ENCODE assay signal across 8 cellular contexts in genomic region chr7:149873968-149874643, GRCh38. TPM values are rescaled to one million over a fixed set of nuclear protein-coding genes. Genes with fewer than 3 reads are reported as not detected.
DNase-seq lines count a peak whose midpoint lies in the region; ATAC-seq and TF ChIP-seq lines count a peak whose summit lies in the region.

Gene ATP6V0E2 (plus strand): TSS chr7:149873969. CDS start chr7:149874066, 97 bp downstream.

- intact Hi-C loops in mammary epithelial cell (cut with micrococcal nuclease) (loop anchor here (2.0 kb wide), 1 partner anchor 35 kb away; the partner anchor contains the start of gene ZNF862), lower lobe of right lung (cut with DNase I) (no loop called here), transverse colon (cut with DNase I; ENCODE audit: low total_unique reads) (no loop called here)

- TF ChIP-seq EP300 in transverse colon (IDR thresholded peaks at IDR 0.05; ENCODE audit: low read depth) = no peak

- H3K4me1 ChIP-seq in KMS-11 (ENCODE audit: low read depth, poor library complexity, severe bottlenecking) (peaks cover 12% of the 10 kb centered on the region), mammary epithelial cell (ENCODE audit: insufficient read depth, low read length) (peaks cover 17% of the 10 kb centered on the region), lower lobe of right lung (peaks cover 14% of the 10 kb centered on the region), transverse colon (peaks cover 6 to 19% (median 17%) of the 10 kb centered on the region in 4 donors)

- ATAC-seq in GM21367 (IDR thresholded peaks at IDR 0.05; ENCODE audit: unreplicated experiment) (peak; percentile 28), lower lobe of right lung (peak; percentile 29 to 40)

- in situ Hi-C loops in mammary epithelial cell (cut with MboI; ENCODE audit: low sequenced_read_pairs in 2 of 2) (no loop called here), transverse colon (cut with MboI; ENCODE audit: low pct_ligation_motif_present in 1 of 4, low pct_unique_long_range_greater_than_20kb in 1 of 4, low sequenced_read_pairs in 3 of 4) (no loop called here)

- TF ChIP-seq CTCF in KMS-11 (conservative IDR thresholded peaks at IDR 0.05; ENCODE audit: low read depth, low read length) (no peak), mammary epithelial cell (conservative IDR thresholded peaks at IDR 0.05 in 1 of 2, IDR thresholded peaks at IDR 0.05 in 1 of 2; ENCODE audit: extremely low read depth in 1 of 2, insufficient read depth in 1 of 2, low read depth in 1 of 2, low read length in 2 of 2) (no peak), lower lobe of right lung (IDR thresholded peaks at IDR 0.05) (no peak), transverse colon (IDR thresholded peaks at IDR 0.05) (no peak)

- WGBS in mammary epithelial cell (ENCODE audit: low coverage, missing lambda C conversion rate) = 25% methylated on average over 11 of the region's 46 CpGs
- 8% methylated on average over 37 of the region's 46 CpGs; no CpG with 5 or more reads in 1 of the 2 donors for WGBS in transverse colon (ENCODE audit: low coverage in 1 of 2), 2 donors

- no peak for TF ChIP-seq POLR2A in transverse colon (IDR thresholded peaks at IDR 0.05)

- no peaks in the 10 kb centered on the region for H4K20me1 ChIP-seq in KMS-11 (ENCODE audit: insufficient read depth)
- no peaks in the 10 kb centered on the region for H4K20me1 ChIP-seq in mammary epithelial cell (ENCODE audit: insufficient read depth, low read length)

- H3K4me2 ChIP-seq in KMS-11 (peak within 1 kb of the TSS; percentile 89), mammary epithelial cell (ENCODE audit: insufficient read depth, low read depth, low read length) (peak within 1 kb of the TSS; percentile 100)

- H3K4me3 ChIP-seq in KMS-11 (IDR thresholded peaks at IDR 0.05; ENCODE audit: insufficient read depth, low read depth, low read length) (peak within 1 kb of the TSS; percentile 56), mammary epithelial cell (replicated peaks in 1 of 3; ENCODE audit: insufficient read depth in 1 of 3, low read depth in 2 of 3, low read length in 3 of 3) (peak within 1 kb of the TSS; percentile 75 to 87 (median 77)), lower lobe of right lung (peak within 1 kb of the TSS; percentile 85), transverse colon (peak within 1 kb of the TSS; percentile 53 to 72 (median 68))

- no TSS peak for BruUV-seq in mammary epithelial cell (replicated peaks; lab: Mats Ljungman, UMichigan)

- no peaks in the 10 kb centered on the region for H3K79me2 ChIP-seq in KMS-11 (ENCODE audit: insufficient read depth, low read depth)
- no peaks in the 10 kb centered on the region for H3K79me2 ChIP-seq in mammary epithelial cell (ENCODE audit: insufficient read depth, low read length)

- H3K27me3 ChIP-seq in KMS-11 (ENCODE audit: insufficient read depth, low read depth) (0 out of 2 replicates have a peak, but pooled peaks cover 5% of the 10 kb centered on the region), mammary epithelial cell (ENCODE audit: insufficient read depth, low read length) (no peaks in the 10 kb centered on the region), lower lobe of right lung (ENCODE audit: low read depth) (no peaks in the 10 kb centered on the region), transverse colon (no peaks in the 10 kb centered on the region)

- dilution Hi-C loops in mammary epithelial cell (cut with HindIII; ENCODE audit: low sequenced_read_pairs) = no loop called here

- no peaks in the 10 kb centered on the region for H3K9me3 ChIP-seq in mammary epithelial cell (replicated peaks; ENCODE audit: insufficient read depth, low read length)
- H3K9me3 ChIP-seq in lower lobe of right lung = no peaks in the 10 kb centered on the region
- H3K9me3 ChIP-seq in transverse colon = no peaks in the 10 kb centered on the region

- no peak within 1 kb of the TSS for H3K27ac ChIP-seq in KMS-11
- peak within 1 kb of the TSS; percentile 59 for H3K27ac ChIP-seq in mammary epithelial cell (ENCODE audit: insufficient read depth, low read depth, low read length)
- peak within 1 kb of the TSS; percentile 82 for H3K27ac ChIP-seq in lower lobe of right lung
- H3K27ac ChIP-seq in transverse colon = peak within 1 kb of the TSS; percentile 85 to 92 (median 90)

- H2AFZ ChIP-seq in KMS-11 (ENCODE audit: low read depth) (peak within 1 kb of the TSS; percentile 90), mammary epithelial cell (ENCODE audit: low read depth, low read length) (peak within 1 kb of the TSS; percentile 99)

- CTCF ChIA-PET in mammary epithelial cell (lab: Charles Lee; ENCODE audit: low non-redundant PET) = no interaction called here

- DNase-seq in DMS53 treated with DMSO at 0.1 percent for 48 hours (lab: John Stamatoyannopoulos, UW; ENCODE audit: unreplicated experiment) (peak; percentile 58), mammary epithelial cell (no peak), lower lobe of right lung (no peak), transverse colon (no peak), NCI-H1694 (lab: John Stamatoyannopoulos, UW) (no peak), AG08395 (ENCODE audit: low spot score) (no peak)

- H3K36me3 ChIP-seq in KMS-11 (ENCODE audit: insufficient read depth) = no peaks in the 10 kb centered on the region
- H3K36me3 ChIP-seq in mammary epithelial cell (ENCODE audit: insufficient read depth, low read length) = no peaks in the 10 kb centered on the region
- no peaks in the 10 kb centered on the region for H3K36me3 ChIP-seq in lower lobe of right lung
- H3K36me3 ChIP-seq in transverse colon = no peaks in the 10 kb centered on the region

- H3K9ac ChIP-seq in KMS-11 (peak within 1 kb of the TSS; percentile 36; the same call in 1 of the 2 replicates), mammary epithelial cell (ENCODE audit: insufficient read depth, low read length) (peak within 1 kb of the TSS; percentile 47)

RNA-seq across cellular contexts. Expression of gene ATP6V0E2, which starts in this region (rescaled TPM):
- total RNA-seq in mammary epithelial cell = 10 to 100 TPM in 1 of 2 donors, 1 to 10 TPM in 1; 4.4 to 12.5 TPM
- polyA plus RNA-seq in mammary epithelial cell = 3.0 TPM
- polyA minus RNA-seq in mammary epithelial cell = 11.3 TPM
- 17.9 TPM for total RNA-seq in lower lobe of right lung
- total RNA-seq in transverse colon = 10 to 100 TPM in 3 of 4 donors, 1 to 10 TPM in 1; 1.9 to 56.7 (median 28.4) TPM
